Comparison of ENCODE assay signal across 15 cellular contexts in the genomic region with DNA sequence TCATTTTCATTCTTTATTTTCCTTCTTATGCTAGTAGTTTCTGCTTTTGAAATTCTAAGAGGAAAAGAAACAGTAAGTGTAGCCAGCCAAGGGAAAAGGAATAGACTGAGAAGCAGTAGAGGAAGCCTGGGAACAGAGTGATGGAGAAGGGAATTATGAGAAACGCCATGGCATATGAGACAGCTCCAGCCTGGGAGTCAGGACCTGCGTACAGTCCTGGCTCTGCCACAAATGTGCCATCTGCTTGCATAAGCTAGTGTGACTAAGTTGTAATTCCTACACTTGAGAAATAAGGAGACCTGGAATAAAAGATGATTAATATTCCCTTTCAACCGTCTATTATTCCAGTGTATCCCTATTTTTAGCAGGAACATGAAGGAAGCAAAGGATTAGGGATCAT.
"Had no signal": no experiment of that assay in that cellular context is flagged by ENCODE, and none has a peak within 500 bp of the region (broad histone marks: within the 10 kb centered on the region; RNA-seq: fewer than 3 reads in every experiment).

No MANE protein-coding gene starts in this region.

- H3K36me3 ChIP-seq: colonic mucosa, WERI-Rb-1 had no signal

- DNase-seq: activated CD4-positive, alpha-beta T cell treated with anti-CD3 and anti-CD28 coated beads for 1 hour; activated naive CD8-positive, alpha-beta T cell treated with anti-CD3 and anti-CD28 coated beads, Interleukin-2, amount 10 ng/mL, durations not matched to agents 7 days and 5 days; amygdala; erythroblast; heart left ventricle; left ventricle myocardium inferior; midbrain; nephron progenitor cell; nucleus accumbens; posterior cingulate gyrus; retina; stimulated activated naive B cell treated with anti-CD40 and anti-IgM and Interleukin-4, amounts not matched to agents 10 μg/mL and 1 μg/mL and 100 μg/mL, for 72 hours; WERI-Rb-1 had no signal

- H3K27me3 ChIP-seq: colonic mucosa, gastroesophageal sphincter, heart left ventricle had no signal

- H3K27ac ChIP-seq: gastroesophageal sphincter, heart left ventricle, left ventricle myocardium inferior, WERI-Rb-1 had no signal

- H3K4me1 ChIP-seq: colonic mucosa, gastroesophageal sphincter, heart left ventricle, left ventricle myocardium inferior had no signal

- ATAC-seq: gastroesophageal sphincter; heart left ventricle; stimulated activated naive B cell treated with anti-CD40 and anti-IgM and Interleukin-4, amounts not matched to agents 10 μg/mL and 1 μg/mL and 100 μg/mL, for 72 hours had no signal

- H3K9me3 ChIP-seq: colonic mucosa, gastroesophageal sphincter, heart left ventricle, left ventricle myocardium inferior had no signal

- H3K4me3 ChIP-seq: colonic mucosa, gastroesophageal sphincter, heart left ventricle, left ventricle myocardium inferior had no signal
